ENCODE assay signal across 5 cellular contexts in genomic region chr5:169178269-169178668, GRCh38.
"Had no signal": no experiment of that assay in that cellular context is flagged by ENCODE, and none has a peak within 500 bp of the region (broad histone marks: within the 10 kb centered on the region; RNA-seq: fewer than 3 reads in every experiment).

No MANE protein-coding gene starts in this region.

- H3K4me3 ChIP-seq: GM23338 had no signal

- H3K27ac ChIP-seq: HL-60 had no signal

- DNase-seq: H9, HCEC 1CT had no signal

- H2AFZ ChIP-seq: GM23338 had no signal

- H3K4me2 ChIP-seq: GM23338 had no signal

- ATAC-seq: HepG2 had no signal
